In genomic region chr14:104845033-104845666, GRCh38 we compare ENCODE assay signal across 28 cellular contexts.
"Had no signal": no experiment of that assay in that cellular context is flagged by ENCODE, and none has a peak within 500 bp of the region (broad histone marks: within the 10 kb centered on the region; RNA-seq: fewer than 3 reads in every experiment).

No MANE protein-coding gene starts in this region.

- H3K4me1 ChIP-seq: colonic mucosa had no signal

- ATAC-seq: activated T-cell treated with anti-CD3 and anti-CD28 coated beads, Interleukin-2, amount 50 U/mL, for 4 hours; gastrocnemius medialis; natural killer cell treated with Interleukin-12 subunit alpha and Interleukin-12 subunit beta and Interleukin-15 and Interleukin-18, amount 100 ng/mL, for 72 hours; stimulated activated memory B cell treated with anti-CD40 and anti-IgM and Interleukin-4, amounts not matched to agents 10 μg/mL and 1 μg/mL and 100 μg/mL, for 72 hours; stimulated activated naive CD8-positive, alpha-beta T cell treated with anti-CD3 and anti-CD28 coated beads, Interleukin-15, amount 100 ng/mL, for 72 hours had no signal

- H3K4me3 ChIP-seq: body of pancreas, colonic mucosa, mucosa of descending colon had no signal

- H3K27me3 ChIP-seq: body of pancreas had no signal

- H3K36me3 ChIP-seq: adrenal gland, colonic mucosa, gastrocnemius medialis, neutrophil, prostate gland, vagina, WERI-Rb-1 had no signal

- DNase-seq: activated CD4-positive, alpha-beta memory T cell treated with anti-CD3 and anti-CD28 coated beads for 36 hours; activated CD4-positive, alpha-beta T cell treated with anti-CD3 and anti-CD28 coated beads, Interleukin-2, amount 10 ng/mL, durations not matched to agents 24 days and 14 days; activated CD4-positive, CD25-positive, alpha-beta regulatory T cell treated with anti-CD3 and anti-CD28 coated beads, Interleukin-2, amount 50 U/mL, for 72 hours; activated CD8-positive, alpha-beta memory T cell treated with anti-CD3 and anti-CD28 coated beads, Interleukin-2, amount 50 U/mL, for 48 hours; activated naive CD4-positive, alpha-beta T cell treated with anti-CD3 and anti-CD28 coated beads for 36 hours; activated naive CD8-positive, alpha-beta T cell treated with anti-CD3 and anti-CD28 coated beads for 36 hours; activated T-cell treated with anti-CD3 and anti-CD28 coated beads, Interleukin-2, amount 50 U/mL, for 4 hours; adrenal gland; body of pancreas; cerebellar nuclear complex; colonic mucosa; effector memory CD4-positive, alpha-beta T cell; gastrocnemius medialis; glutamatergic neuron; left cardiac atrium; left ventricle myocardium superior; mucosa of descending colon; small intestine; stimulated activated CD4-positive, alpha-beta T cell treated with anti-CD3 and anti-CD28 coated beads, Interleukin-1b, Interleukin-23, amount 100 ng/mL, for 48 hours; stimulated activated CD4-positive, alpha-beta T cell treated with anti-CD3 and anti-CD28 coated beads, Interleukin-4, amount 100 ng/mL, for 4 hours; stimulated activated CD8-positive, alpha-beta memory T cell treated with anti-CD3 and anti-CD28 coated beads, Interleukin-4, amount 100 ng/mL, for 48 hours; stimulated activated naive CD8-positive, alpha-beta T cell treated with anti-CD3 and anti-CD28 coated beads, Interleukin-15, amount 100 ng/mL, for 72 hours; WERI-Rb-1 had no signal

- H3K9me3 ChIP-seq: adrenal gland, body of pancreas, colonic mucosa, gastrocnemius medialis, mucosa of descending colon, neutrophil, prostate gland, vagina had no signal

- FAIRE-seq: small intestine had no signal

- H3K27ac ChIP-seq: adrenal gland, body of pancreas, colonic mucosa, gastrocnemius medialis, neutrophil, prostate gland, vagina, WERI-Rb-1 had no signal
